Comparison of ENCODE assay signal across 25 cellular contexts in the genomic region with DNA sequence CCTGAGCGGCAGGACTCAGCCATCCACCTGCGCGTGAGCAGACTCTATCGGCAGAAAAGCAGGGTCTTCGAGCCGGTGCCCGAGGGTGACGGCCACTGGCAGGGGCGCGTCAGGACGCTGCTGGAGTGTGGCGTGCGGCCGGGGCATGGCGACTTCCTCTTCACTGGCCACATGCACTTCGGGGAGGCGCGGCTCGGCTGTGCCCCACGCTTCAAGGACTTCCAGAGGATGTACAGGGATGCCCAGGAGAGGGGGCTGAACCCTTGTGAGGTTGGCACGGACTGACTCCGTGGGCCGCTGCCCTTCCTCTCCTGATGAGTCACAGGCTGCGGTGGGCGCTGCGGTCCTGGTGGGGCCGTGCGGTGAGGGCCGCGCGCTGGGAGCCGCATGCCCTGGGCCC.
"Had no signal": no experiment of that assay in that cellular context is flagged by ENCODE, and none has a peak within 500 bp of the region (broad histone marks: within the 10 kb centered on the region; RNA-seq: fewer than 3 reads in every experiment).

No MANE protein-coding gene starts in this region.

- H3K4me3 Mint-ChIP-seq: nephron; neural progenitor cell; stimulated activated memory B cell treated with anti-CD40 and anti-IgM and Interleukin-4, amounts not matched to agents 10 μg/mL and 1 μg/mL and 100 μg/mL, for 72 hours had no signal

- DNase-seq: dermis blood vessel endothelial cell; effector memory CD4-positive, alpha-beta T cell; foreskin keratinocyte; heart left ventricle; kidney glomerular epithelial cell; left ventricle myocardium superior; lower lobe of right lung; nucleus accumbens; psoas muscle; right cardiac atrium; sigmoid colon; stimulated activated CD4-positive, alpha-beta T cell treated with anti-CD3 and anti-CD28 coated beads, Interleukin-2, amount 100 ng/mL, for 24 hours; stimulated activated CD4-positive, alpha-beta T cell treated with anti-CD3 and anti-CD28 coated beads, Interleukin-4, amount 100 ng/mL, for 24 hours; stimulated activated naive CD8-positive, alpha-beta T cell treated with anti-CD3 and anti-CD28 coated beads, Interleukin-15, Interleukin-2, amounts not matched to agents 100 U/mL and 50 U/mL, for 24 hours; substantia nigra had no signal

- H3K27me3 ChIP-seq: hepatocyte, neural progenitor cell, tibial nerve had no signal

- H2AFZ ChIP-seq: hepatocyte, neural progenitor cell had no signal

- H3K9ac ChIP-seq: neural progenitor cell had no signal

- H3K4me2 ChIP-seq: hepatocyte, neural progenitor cell had no signal

- H3K27ac Mint-ChIP-seq: nephron; neural progenitor cell; stimulated activated memory B cell treated with anti-CD40 and anti-IgM and Interleukin-4, amounts not matched to agents 10 μg/mL and 1 μg/mL and 100 μg/mL, for 72 hours had no signal

- H3K4me3 ChIP-seq: coronary artery, esophagus muscularis mucosa, gastroesophageal sphincter, heart left ventricle, hepatocyte, lower lobe of right lung, neural progenitor cell, psoas muscle, sigmoid colon, thoracic aorta, tibial nerve, upper lobe of left lung had no signal

- H3K27ac ChIP-seq: esophagus muscularis mucosa, foreskin keratinocyte, gastroesophageal sphincter, heart left ventricle, hepatocyte, lower lobe of right lung, neural progenitor cell, psoas muscle, sigmoid colon, upper lobe of left lung had no signal

- H3K9me3 ChIP-seq: esophagus muscularis mucosa, gastroesophageal sphincter, heart left ventricle, lower lobe of right lung, psoas muscle, sigmoid colon, thoracic aorta, tibial nerve, upper lobe of left lung had no signal

- H3K36me3 ChIP-seq: neural progenitor cell had no signal

- ATAC-seq: foreskin keratinocyte; gastroesophageal sphincter; heart left ventricle; left ventricle myocardium superior; lower lobe of right lung; psoas muscle; right cardiac atrium; stimulated activated memory B cell treated with anti-CD40 and anti-IgM and Interleukin-4, amounts not matched to agents 10 μg/mL and 1 μg/mL and 100 μg/mL, for 72 hours; stimulated activated naive CD8-positive, alpha-beta T cell treated with anti-CD3 and anti-CD28 coated beads, Interleukin-15, Interleukin-2, amounts not matched to agents 100 U/mL and 50 U/mL, for 24 hours had no signal

- H3K9me3 Mint-ChIP-seq: nephron; neural progenitor cell; stimulated activated memory B cell treated with anti-CD40 and anti-IgM and Interleukin-4, amounts not matched to agents 10 μg/mL and 1 μg/mL and 100 μg/mL, for 72 hours had no signal
